2 cellular contexts compared by ENCODE assay signal in the genomic region with DNA sequence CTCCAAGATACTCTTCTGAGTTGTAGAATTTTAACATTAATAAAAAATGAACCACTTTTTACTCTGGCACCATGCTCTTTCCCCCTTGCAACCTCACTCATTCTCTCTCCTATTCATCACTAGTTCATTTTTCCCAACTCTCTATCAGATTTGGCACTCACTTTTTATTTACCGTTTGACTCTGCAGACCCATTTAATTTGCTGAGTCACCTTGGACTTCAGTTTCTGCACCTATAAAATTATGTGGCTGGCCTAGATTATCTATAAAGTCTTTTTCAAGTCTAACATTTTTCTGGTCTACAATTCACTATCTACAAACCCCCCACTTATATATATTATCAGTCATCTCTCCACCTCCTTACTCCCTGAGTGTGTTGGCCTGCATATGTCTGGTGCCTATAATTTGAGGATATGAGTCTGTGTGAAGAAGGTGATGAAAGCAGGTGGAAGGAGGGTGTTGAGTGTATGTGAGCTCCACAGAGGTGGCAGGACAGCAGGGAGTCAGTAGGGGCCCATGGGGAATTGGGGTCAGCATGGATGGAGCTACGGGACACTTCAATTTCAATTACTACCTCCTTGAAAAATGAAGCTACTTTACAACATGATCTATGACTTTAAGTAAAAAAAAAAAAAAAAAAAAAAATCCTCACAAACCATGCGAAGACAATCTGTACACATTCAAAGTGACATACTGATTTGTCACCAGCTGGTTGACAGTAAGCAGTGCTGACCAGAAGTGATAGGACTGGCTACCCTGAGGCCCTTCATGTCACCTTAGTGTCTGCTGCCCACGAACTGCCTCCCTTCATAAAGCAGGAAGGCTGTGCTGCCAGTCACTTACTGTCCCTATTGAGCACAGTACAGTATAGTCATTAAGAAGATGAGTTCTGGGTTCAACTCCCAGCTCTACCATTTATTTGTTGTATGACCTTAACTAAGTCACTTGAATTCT.
TF ChIP-seq lines count a peak whose summit lies in the region.

No MANE protein-coding gene starts in this region.

TF ChIP-seq in IMR-90, 13 proteins besides CTCF, POLR2A, EP300 and RAD21:
- TF ChIP-seq NFE2L2 (IDR thresholded peaks at IDR 0.05; ENCODE audit: low read depth, low read length) (peak; percentile 87), MAFK (IDR thresholded peaks at IDR 0.05; ENCODE audit: low read depth, low read length) (no peak), BHLHE40 (IDR thresholded peaks at IDR 0.05; ENCODE audit: low read depth, low read length) (no peak), CHD1 (IDR thresholded peaks at IDR 0.05; ENCODE audit: low read depth, low read length) (no peak), SMC3 (IDR thresholded peaks at IDR 0.05; ENCODE audit: low read depth, low read length) (no peak), FOS (IDR thresholded peaks at IDR 0.05; ENCODE audit: low read depth, low read length) (no peak), MAZ (IDR thresholded peaks at IDR 0.05; ENCODE audit: borderline replicate concordance, low read depth, low read length) (no peak), CEBPB (IDR thresholded peaks at IDR 0.05; ENCODE audit: low read depth, low read length) (no peak)
TF ChIP-seq in IMR-90: peak in this region for 1.

TF ChIP-seq in HepG2, 621 proteins besides CTCF, POLR2A, EP300 and RAD21:
- peak; percentile 82 for TF ChIP-seq NFE2L2 (IDR thresholded peaks at IDR 0.05; ENCODE audit: low read length)
- 0 out of 4 replicates have a peak, but pooled peaks of 1 of the 2 experiments have one; percentile 14 for TF ChIP-seq MAFK (conservative IDR thresholded peaks at IDR 0.05 in 1 of 2, IDR thresholded peaks at IDR 0.05 in 1 of 2; ENCODE audit: low read length in 2 of 2)
- no peak for TF ChIP-seq ERF (CRISPR knock-in tag; IDR thresholded peaks at IDR 0.05)
